Comparison of ENCODE assay signal across 8 cellular contexts in genomic region chr2:206164261-206164862, GRCh38. TPM values are rescaled to one million over a fixed set of nuclear protein-coding genes. Genes with fewer than 3 reads are reported as not detected.
DNase-seq lines count a peak whose midpoint lies in the region; ATAC-seq and TF ChIP-seq lines count a peak whose summit lies in the region.

No MANE protein-coding gene starts in this region.

- no peaks in the 10 kb centered on the region for H3K27me3 ChIP-seq in lower lobe of right lung (ENCODE audit: low read depth)

- H3K4me1 ChIP-seq in lower lobe of right lung: peaks cover 16% of the 10 kb centered on the region

- DNase-seq in AG10803 (ENCODE audit: low read depth) (peak; percentile 38), GM03348 (ENCODE audit: low spot score) (peak; percentile 46), NCI-H748 treated with DMSO at 0.1 percent for 48 hours (lab: John Stamatoyannopoulos, UW) (peak; percentile 19), cardiac fibroblast (ENCODE audit: low read depth in 2 of 2) (peak; percentile 61 to 64), lower lobe of right lung (no peak)
- DNase-seq in stimulated activated naive B cell treated with anti-CD40 and anti-IgM and Interleukin-4, amounts not matched to agents 10 μg/mL and 1 μg/mL and 100 μg/mL, for 72 hours: no peak

- H3K27ac Mint-ChIP-seq in stimulated activated naive B cell treated with anti-CD40 and anti-IgM and Interleukin-4, amounts not matched to agents 10 μg/mL and 1 μg/mL and 100 μg/mL, for 72 hours: no peak overlapping the region

- peaks cover 47 to 58% of the 10 kb centered on the region in 2 donors for H3K36me3 Mint-ChIP-seq in stimulated activated naive B cell treated with anti-CD40 and anti-IgM and Interleukin-4, amounts not matched to agents 10 μg/mL and 1 μg/mL and 100 μg/mL, for 72 hours

- TF ChIP-seq CTCF in AG10803 (conservative IDR thresholded peaks at IDR 0.05; ENCODE audit: low read length) (peak; percentile 81), cardiac fibroblast (IDR thresholded peaks at IDR 0.05; ENCODE audit: low read depth, low read length) (peak; percentile 58), lower lobe of right lung (IDR thresholded peaks at IDR 0.05) (peak; percentile 71)

- no peaks in the 10 kb centered on the region for H3K27me3 Mint-ChIP-seq in stimulated activated naive B cell treated with anti-CD40 and anti-IgM and Interleukin-4, amounts not matched to agents 10 μg/mL and 1 μg/mL and 100 μg/mL, for 72 hours

- no peak overlapping the region for H3K4me3 Mint-ChIP-seq in stimulated activated naive B cell treated with anti-CD40 and anti-IgM and Interleukin-4, amounts not matched to agents 10 μg/mL and 1 μg/mL and 100 μg/mL, for 72 hours

- no peak overlapping the region for H3K4me3 ChIP-seq in AG10803 (ENCODE audit: low read length)
- no peak overlapping the region for H3K4me3 ChIP-seq in cardiac fibroblast (replicated peaks in 1 of 2; ENCODE audit: low read depth in 2 of 2, low read length in 2 of 2)
- H3K4me3 ChIP-seq in lower lobe of right lung: no peak overlapping the region

- ATAC-seq in lower lobe of right lung (no peak), GM18511 (IDR thresholded peaks at IDR 0.05; ENCODE audit: unreplicated experiment) (no peak), HG02798 (IDR thresholded peaks at IDR 0.05; ENCODE audit: poor library complexity, unreplicated experiment) (no peak)
- no peak for ATAC-seq in stimulated activated naive B cell treated with anti-CD40 and anti-IgM and Interleukin-4, amounts not matched to agents 10 μg/mL and 1 μg/mL and 100 μg/mL, for 72 hours (replicated peaks)

- intact Hi-C loops in lower lobe of right lung (cut with DNase I): no loop called here

- no peaks in the 10 kb centered on the region for H3K9me3 Mint-ChIP-seq in stimulated activated naive B cell treated with anti-CD40 and anti-IgM and Interleukin-4, amounts not matched to agents 10 μg/mL and 1 μg/mL and 100 μg/mL, for 72 hours

- peaks cover 48% of the 10 kb centered on the region for H3K36me3 ChIP-seq in lower lobe of right lung

- no peak overlapping the region for H3K27ac ChIP-seq in lower lobe of right lung

- no peaks in the 10 kb centered on the region for H3K9me3 ChIP-seq in lower lobe of right lung

- peaks cover 18 to 30% of the 10 kb centered on the region in 2 donors for H3K4me1 Mint-ChIP-seq in stimulated activated naive B cell treated with anti-CD40 and anti-IgM and Interleukin-4, amounts not matched to agents 10 μg/mL and 1 μg/mL and 100 μg/mL, for 72 hours

RNA-seq across cellular contexts. Expression of gene EEF1B2, which starts 4.7 kb away (rescaled TPM):
- total RNA-seq in lower lobe of right lung: 408 TPM

RNA-seq across cellular contexts. Expression of gene NDUFS1, which starts 5.1 kb away (rescaled TPM):
- 58.2 TPM for total RNA-seq in lower lobe of right lung

Comparison
In these comparisons a context has a peak if more than half of its experiments do, and no peak if none do; other contexts are left out.
1. DNase-seq: peak in AG10803 (single experiment), GM03348 (single experiment), NCI-H748 treated with DMSO at 0.1 percent for 48 hours (single experiment) and cardiac fibroblast (2 of 2); none in lower lobe of right lung (single experiment) and stimulated activated naive B cell treated with anti-CD40 and anti-IgM and Interleukin-4, amounts not matched to agents 10 μg/mL and 1 μg/mL and 100 μg/mL, for 72 hours (single experiment).
2. Peak in every context shown above with its lines, with median percentiles within 50 percentile points of each other: CTCF ChIP-seq.